Comparison of ENCODE assay signal across 21 cellular contexts in the genomic region with DNA sequence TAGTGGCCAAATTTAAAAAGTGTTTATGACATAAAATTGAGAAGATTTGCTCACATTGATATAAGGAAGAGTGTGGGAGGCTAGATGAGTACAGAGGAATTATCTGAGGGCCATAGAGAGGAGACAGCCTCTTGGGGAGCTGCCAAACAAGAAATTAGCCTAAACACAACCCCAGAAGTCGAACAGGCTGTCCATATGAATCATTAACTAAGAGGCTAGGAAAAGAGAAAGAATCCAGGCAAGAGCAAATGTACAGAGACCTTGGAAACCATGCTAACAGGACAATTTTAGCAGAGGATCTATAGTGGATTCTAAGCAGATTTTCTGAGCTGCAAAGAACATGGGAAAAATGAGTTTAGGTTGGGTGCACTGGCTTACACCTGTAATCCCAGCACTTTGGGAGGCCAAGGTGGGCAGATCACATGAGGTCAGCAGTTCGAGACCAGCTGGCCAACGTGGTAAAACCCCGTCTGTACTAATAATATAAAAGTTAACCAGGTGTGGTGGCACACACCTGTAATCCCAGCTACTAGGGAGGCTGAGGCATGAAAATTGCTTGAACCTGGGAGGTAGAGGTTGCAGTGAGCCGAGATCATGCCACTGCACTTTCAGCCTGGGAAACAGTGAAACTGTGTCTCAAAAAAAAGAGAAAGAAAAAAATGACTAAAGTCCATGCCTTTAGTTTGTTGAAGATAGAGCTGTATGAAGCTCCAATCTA.
DNase-seq lines count a peak whose midpoint lies in the region; ATAC-seq, FAIRE-seq and TF ChIP-seq lines count a peak whose summit lies in the region.
"Had no signal": no experiment of that assay in that cellular context is flagged by ENCODE, and none has a peak within 500 bp of the region (broad histone marks: within the 10 kb centered on the region; RNA-seq: fewer than 3 reads in every experiment).

No MANE protein-coding gene starts in this region.

- TF ChIP-seq CTCF in Calu3 (IDR thresholded peaks at IDR 0.05; ENCODE audit: unreplicated experiment): no peak
- no peak for TF ChIP-seq CTCF in HepG2 (CRISPR knock-in tag; IDR thresholded peaks at IDR 0.05)
- TF ChIP-seq CTCF in progenitor cell of endocrine pancreas (IDR thresholded peaks at IDR 0.05; ENCODE audit: unreplicated experiment): no peak
- TF ChIP-seq CTCF in natural killer cell (IDR thresholded peaks at IDR 0.05): no peak
- no peak for TF ChIP-seq CTCF in left ventricle myocardium inferior (IDR thresholded peaks at IDR 0.05; ENCODE audit: borderline replicate concordance)

- in situ Hi-C loops in HepG2 (cut with HindIII; ENCODE audit: extremely low pct_ligation_motif_present, low pct_unique_long_range_greater_than_20kb): no loop called here

- 7% methylated on average over 5 of the region's 5 CpGs for WGBS in HepG2 (ENCODE audit: low lambda C conversion rate)

- H3K4me3 ChIP-seq in HepG2 (replicated peaks in 1 of 3; ENCODE audit: insufficient read depth in 1 of 3, low read depth in 2 of 3, low read length in 3 of 3) (no peak overlapping the region), left ventricle myocardium inferior (no peak overlapping the region)

- DNase-seq in Calu3 (peak; percentile 7), HT-29 (ENCODE audit: low spot score) (peak; percentile 58), HepG2 (ENCODE audit: low spot score) (peak; percentile 17), progenitor cell of endocrine pancreas (ENCODE audit: low spot score, unreplicated experiment) (no peak), natural killer cell (no peak), left ventricle myocardium inferior (no peak)
- DNase-seq: 8988T; ACHN; BE2C; C1 segment of cervical spinal cord; CD4-positive, CD25-positive, alpha-beta regulatory T cell; CD8-positive, alpha-beta memory T cell; COR-L47; GOT3; H7; HFFc6 had no signal

- H3K79me2 ChIP-seq in HepG2 (ENCODE audit: insufficient read depth, low read length): no peaks in the 10 kb centered on the region

- H3K27me3 ChIP-seq in HepG2 (ENCODE audit: control insufficient read depth in 1 of 2, insufficient read depth in 2 of 2, low read length in 2 of 2): no peaks in the 10 kb centered on the region
- H3K27me3 ChIP-seq in left ventricle myocardium inferior (ENCODE audit: low read depth): no peaks in the 10 kb centered on the region
- H3K27me3 ChIP-seq: BE2C had no signal

- POLR2A ChIA-PET in HepG2 (lab: Yijun Ruan, JAX): no interaction called here

- peaks cover 6% of the 10 kb centered on the region for H3K36me3 Mint-ChIP-seq in Calu3 (ENCODE audit: insufficient read depth, unreplicated experiment)
- H3K36me3 Mint-ChIP-seq in progenitor cell of endocrine pancreas (ENCODE audit: insufficient read depth): no peaks in the 10 kb centered on the region
- no peaks in the 10 kb centered on the region for H3K36me3 Mint-ChIP-seq in natural killer cell
- H3K36me3 Mint-ChIP-seq: CD4-positive, CD25-positive, alpha-beta regulatory T cell; CD8-positive, alpha-beta memory T cell had no signal

- H3K9ac ChIP-seq in HepG2 (ENCODE audit: insufficient read depth, low read depth, low read length): no peak overlapping the region
- H3K9ac ChIP-seq: KMS-11 had no signal

- no peak for TF ChIP-seq RAD21 in HepG2 (CRISPR knock-in tag; IDR thresholded peaks at IDR 0.05)

- ATAC-seq in HepG2 (peak; percentile 92), natural killer cell (no peak), HG03139 (IDR thresholded peaks at IDR 0.05; ENCODE audit: unreplicated experiment) (no peak)

- BruUV-seq in Calu3 (replicated peaks; lab: Mats Ljungman, UMichigan): no TSS peak
- BruUV-seq in HepG2 (replicated peaks; lab: Mats Ljungman, UMichigan): no TSS peak

- no peak for TF ChIP-seq POLR2A in HepG2 (IDR thresholded peaks at IDR 0.05; ENCODE audit: insufficient read depth in 1 of 2, low read depth in 2 of 2, low read length in 2 of 2)

- no peaks in the 10 kb centered on the region for H3K9me3 ChIP-seq in HepG2 (ENCODE audit: low read length)
- H3K9me3 ChIP-seq in left ventricle myocardium inferior (replicated peaks): peaks cover 13% of the 10 kb centered on the region
- H3K9me3 ChIP-seq: BE2C had no signal

- no peaks in the 10 kb centered on the region for H4K20me1 ChIP-seq in HepG2 (ENCODE audit: insufficient read depth, low read length)

- H3K36me3 ChIP-seq in HepG2 (replicated peaks in 1 of 2; ENCODE audit: control insufficient read depth in 1 of 2, insufficient read depth in 2 of 2, low read length in 2 of 2): no peaks in the 10 kb centered on the region
- no peaks in the 10 kb centered on the region for H3K36me3 ChIP-seq in left ventricle myocardium inferior
- H3K36me3 ChIP-seq: BE2C had no signal

- H3K4me1 ChIP-seq in HepG2 (ENCODE audit: insufficient read depth, low read length): peaks cover 45% of the 10 kb centered on the region
- H3K4me1 ChIP-seq in left ventricle myocardium inferior: no peaks in the 10 kb centered on the region
- H3K4me1 ChIP-seq: BE2C had no signal

- CTCF ChIA-PET in Calu3 (lab: Charles Lee) (interaction anchor here (2.7 kb wide), 1 partner anchor 76 kb away, joined by 9 read pairs; a partner anchor contains a TSS), HepG2 (lab: Yijun Ruan, JAX; ENCODE audit: low intra/inter-chr PET ratio, low total read pairs) (no interaction called here)

- H2AFZ ChIP-seq in HepG2 (ENCODE audit: low read length): no peak overlapping the region

- no peak for TF ChIP-seq EP300 in HepG2 (IDR thresholded peaks at IDR 0.05; ENCODE audit: low read depth in 2 of 2, low read length in 2 of 2)
- TF ChIP-seq EP300 in HepG2 (CRISPR knock-in tag; IDR thresholded peaks at IDR 0.05; ENCODE audit: borderline replicate concordance): no peak

- H3K9me3 Mint-ChIP-seq in Calu3 (ENCODE audit: low read depth, unreplicated experiment) (no peaks in the 10 kb centered on the region), progenitor cell of endocrine pancreas (ENCODE audit: low read depth) (peaks cover 13% of the 10 kb centered on the region), natural killer cell (peaks cover 0 to 10% of the 10 kb centered on the region in 2 donors)

- peaks cover 47% of the 10 kb centered on the region for H3K4me1 Mint-ChIP-seq in Calu3 (ENCODE audit: low read depth, unreplicated experiment)
- H3K4me1 Mint-ChIP-seq in progenitor cell of endocrine pancreas (ENCODE audit: low read depth): peaks cover 7% of the 10 kb centered on the region
- H3K4me1 Mint-ChIP-seq in natural killer cell: no peaks in the 10 kb centered on the region
- H3K4me1 Mint-ChIP-seq: CD4-positive, CD25-positive, alpha-beta regulatory T cell; CD8-positive, alpha-beta memory T cell had no signal

- no peaks in the 10 kb centered on the region for H3K27me3 Mint-ChIP-seq in Calu3 (ENCODE audit: unreplicated experiment)
- no peaks in the 10 kb centered on the region for H3K27me3 Mint-ChIP-seq in progenitor cell of endocrine pancreas
- no peaks in the 10 kb centered on the region for H3K27me3 Mint-ChIP-seq in natural killer cell (ENCODE audit: low read depth in 2 of 2)

- no peak for FAIRE-seq in HepG2 (lab: Jason Lieb, UNC)
- FAIRE-seq: D721Med, G401.6, GM12891 had no signal

- H3K4me3 Mint-ChIP-seq in Calu3 (ENCODE audit: low read depth, unreplicated experiment) (peak overlapping the region; percentile 23), progenitor cell of endocrine pancreas (ENCODE audit: low read depth) (no peak overlapping the region), natural killer cell (no peak overlapping the region)
- H3K4me3 Mint-ChIP-seq: CD4-positive, CD25-positive, alpha-beta regulatory T cell; CD8-positive, alpha-beta memory T cell; HFFc6 had no signal

- peak overlapping the region; percentile 38 for H3K4me2 ChIP-seq in HepG2 (ENCODE audit: low read depth, low read length)
- H3K4me2 ChIP-seq: KMS-11 had no signal

- H3K27ac ChIP-seq in HepG2 (ENCODE audit: extremely low read length, insufficient read depth, low read length) (peak overlapping the region; percentile 48), left ventricle myocardium inferior (replicated peaks) (no peak overlapping the region)
- H3K27ac ChIP-seq: KMS-11 had no signal

- intact Hi-C loops in Calu3 (cut with micrococcal nuclease; ENCODE audit: unreplicated experiment): loop anchor here (1.0 to 5.0 kb wide), 2 partner anchors 40 to 78 kb away; a partner anchor contains a TSS
- intact Hi-C loops in HepG2 (cut with micrococcal nuclease; ENCODE audit: unreplicated experiment): no loop called here
- intact Hi-C loops in natural killer cell (cut with micrococcal nuclease): no loop called here
- intact Hi-C loops in left ventricle myocardium inferior (cut with micrococcal nuclease): no loop called here

- H3K27ac Mint-ChIP-seq in Calu3 (ENCODE audit: unreplicated experiment) (peak overlapping the region; percentile 86), progenitor cell of endocrine pancreas (peak overlapping the region; percentile 22), natural killer cell (no peak overlapping the region)
- H3K27ac Mint-ChIP-seq: CD4-positive, CD25-positive, alpha-beta regulatory T cell; CD8-positive, alpha-beta memory T cell; HFFc6 had no signal

TF ChIP-seq in HepG2, 621 proteins besides CTCF, POLR2A, EP300 and RAD21 (continues in another document):
- TF ChIP-seq HOXA3 (CRISPR knock-in tag; IDR thresholded peaks at IDR 0.05): no peak
- TF ChIP-seq NFATC3 (CRISPR knock-in tag; IDR thresholded peaks at IDR 0.05): no peak
- TF ChIP-seq ZNF329 (CRISPR knock-in tag; IDR thresholded peaks at IDR 0.05; ENCODE audit: low read depth): no peak
- no peak for TF ChIP-seq CREM (IDR thresholded peaks at IDR 0.05)
- no peak for TF ChIP-seq CREM (CRISPR knock-in tag; IDR thresholded peaks at IDR 0.05)
- no peak for TF ChIP-seq ZNF776 (CRISPR knock-in tag; IDR thresholded peaks at IDR 0.05)
- TF ChIP-seq TOPORS (CRISPR knock-in tag; IDR thresholded peaks at IDR 0.05): no peak
- TF ChIP-seq, protein P1, sequence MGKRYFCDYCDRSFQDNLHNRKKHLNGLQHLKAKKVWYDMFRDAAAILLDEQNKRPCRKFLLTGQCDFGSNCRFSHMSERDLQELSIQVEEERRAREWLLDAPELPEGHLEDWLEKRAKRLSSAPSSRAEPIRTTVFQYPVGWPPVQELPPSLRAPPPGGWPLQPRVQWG (CRISPR knock-in tag; IDR thresholded peaks at IDR 0.05; ENCODE audit: borderline replicate concordance, low read depth): no peak
- TF ChIP-seq, protein P2, sequence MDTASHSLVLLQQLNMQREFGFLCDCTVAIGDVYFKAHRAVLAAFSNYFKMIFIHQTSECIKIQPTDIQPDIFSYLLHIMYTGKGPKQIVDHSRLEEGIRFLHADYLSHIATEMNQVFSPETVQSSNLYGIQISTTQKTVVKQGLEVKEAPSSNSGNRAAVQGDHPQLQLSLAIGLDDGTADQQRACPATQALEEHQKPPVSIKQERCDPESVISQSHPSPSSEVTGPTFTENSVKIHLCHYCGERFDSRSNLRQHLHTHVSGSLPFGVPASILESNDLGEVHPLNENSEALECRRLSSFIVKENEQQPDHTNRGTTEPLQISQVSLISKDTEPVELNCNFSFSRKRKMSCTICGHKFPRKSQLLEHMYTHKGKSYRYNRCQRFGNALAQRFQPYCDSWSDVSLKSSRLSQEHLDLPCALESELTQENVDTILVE (CRISPR knock-in tag; IDR thresholded peaks at IDR 0.05): no peak

Comparison
In these comparisons a context has a peak if more than half of its experiments do, and no peak if none do; other contexts are left out.
1. DNase-seq: peak in Calu3 (single experiment), HT-29 (single experiment) and HepG2 (single experiment); none in progenitor cell of endocrine pancreas (single experiment), natural killer cell (single experiment) and left ventricle myocardium inferior (single experiment).
2. H3K27ac Mint-ChIP-seq: peak in Calu3 (single experiment) and progenitor cell of endocrine pancreas (single experiment); none in natural killer cell (0 of 2).